Comparison of ENCODE assay signal across 33 cellular contexts in the genomic region with DNA sequence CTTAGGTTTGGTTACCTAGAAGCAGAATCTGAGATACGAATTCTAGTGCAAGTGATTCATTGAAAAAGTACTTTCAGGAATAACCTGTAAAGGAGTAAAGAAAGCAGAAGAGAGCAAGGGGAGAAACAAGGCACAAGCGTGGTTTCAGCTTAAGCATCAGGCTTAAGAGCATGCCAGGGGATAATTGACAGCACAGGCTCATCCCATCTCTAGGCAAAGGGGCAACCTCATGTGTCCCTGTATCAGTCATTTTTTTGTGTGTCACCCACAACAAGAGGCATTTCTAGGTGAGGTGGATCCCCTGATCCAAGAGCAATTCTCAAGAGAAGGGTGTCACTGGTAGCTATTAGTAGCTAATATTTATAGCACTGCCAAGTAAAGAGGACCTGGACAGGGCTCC. TPM values are rescaled to one million over a fixed set of nuclear protein-coding genes. Genes with fewer than 3 reads are reported as not detected.
"Had no signal": no experiment of that assay in that cellular context is flagged by ENCODE, and none has a peak within 500 bp of the region (broad histone marks: within the 10 kb centered on the region; RNA-seq: fewer than 3 reads in every experiment).

No MANE protein-coding gene starts in this region.

- H3K27ac Mint-ChIP-seq: stimulated activated effector memory CD8-positive, alpha-beta T cell treated with anti-CD3 and anti-CD28 coated beads, Interleukin-12 subunit alpha, Interleukin-12 subunit beta, amount 100 ng/mL, for 72 hours; stimulated activated memory B cell treated with anti-CD40 and anti-IgM and Interleukin-4, amounts not matched to agents 10 μg/mL and 1 μg/mL and 100 μg/mL, for 72 hours; stimulated activated naive B cell treated with anti-CD40 and anti-IgM and Interleukin-4, amounts not matched to agents 10 μg/mL and 1 μg/mL and 100 μg/mL, for 72 hours; stimulated activated naive CD8-positive, alpha-beta T cell treated with anti-CD3 and anti-CD28 coated beads, Interleukin-15, amount 100 ng/mL, for 72 hours; stimulated activated naive CD8-positive, alpha-beta T cell treated with anti-CD3 and anti-CD28 coated beads, Interleukin-15, Interleukin-2, amounts not matched to agents 100 ng/mL and 50 ng/mL, for 24 hours; type B pancreatic cell had no signal

- H3K9me3 ChIP-seq: stomach, suprapubic skin, testis, thoracic aorta, thyroid gland, tibial artery, tibial nerve, transverse colon, upper lobe of left lung, upper lobe of right lung, uterus, vagina had no signal

- ATAC-seq: stimulated activated effector memory CD8-positive, alpha-beta T cell treated with anti-CD3 and anti-CD28 coated beads, Interleukin-12 subunit alpha, Interleukin-12 subunit beta, amount 100 ng/mL, for 72 hours; stimulated activated memory B cell treated with anti-CD40 and anti-IgM and Interleukin-4, amounts not matched to agents 10 μg/mL and 1 μg/mL and 100 μg/mL, for 72 hours; stimulated activated naive B cell treated with anti-CD40 and anti-IgM and Interleukin-4, amounts not matched to agents 10 μg/mL and 1 μg/mL and 100 μg/mL, for 72 hours; stimulated activated naive CD8-positive, alpha-beta T cell treated with anti-CD3 and anti-CD28 coated beads, Interleukin-15, amount 100 ng/mL, for 72 hours; stimulated activated naive CD8-positive, alpha-beta T cell treated with anti-CD3 and anti-CD28 coated beads, Interleukin-15, Interleukin-2, amounts not matched to agents 100 U/mL and 50 U/mL, for 24 hours; upper lobe of right lung had no signal

- H3K36me3 Mint-ChIP-seq: stimulated activated effector memory CD8-positive, alpha-beta T cell treated with anti-CD3 and anti-CD28 coated beads, Interleukin-12 subunit alpha, Interleukin-12 subunit beta, amount 100 ng/mL, for 72 hours; stimulated activated memory B cell treated with anti-CD40 and anti-IgM and Interleukin-4, amounts not matched to agents 10 μg/mL and 1 μg/mL and 100 μg/mL, for 72 hours; stimulated activated naive B cell treated with anti-CD40 and anti-IgM and Interleukin-4, amounts not matched to agents 10 μg/mL and 1 μg/mL and 100 μg/mL, for 72 hours; type B pancreatic cell had no signal

- H3K27me3 ChIP-seq: stomach, suprapubic skin, testis, thyroid gland, tibial artery, tibial nerve, transverse colon, upper lobe of left lung, upper lobe of right lung, uterus, vagina had no signal

- H3K4me1 Mint-ChIP-seq: stimulated activated effector memory CD8-positive, alpha-beta T cell treated with anti-CD3 and anti-CD28 coated beads, Interleukin-12 subunit alpha, Interleukin-12 subunit beta, amount 100 ng/mL, for 72 hours; stimulated activated memory B cell treated with anti-CD40 and anti-IgM and Interleukin-4, amounts not matched to agents 10 μg/mL and 1 μg/mL and 100 μg/mL, for 72 hours; stimulated activated naive B cell treated with anti-CD40 and anti-IgM and Interleukin-4, amounts not matched to agents 10 μg/mL and 1 μg/mL and 100 μg/mL, for 72 hours had no signal

- H3K4me3 Mint-ChIP-seq: stimulated activated effector memory CD8-positive, alpha-beta T cell treated with anti-CD3 and anti-CD28 coated beads, Interleukin-12 subunit alpha, Interleukin-12 subunit beta, amount 100 ng/mL, for 72 hours; stimulated activated memory B cell treated with anti-CD40 and anti-IgM and Interleukin-4, amounts not matched to agents 10 μg/mL and 1 μg/mL and 100 μg/mL, for 72 hours; stimulated activated naive B cell treated with anti-CD40 and anti-IgM and Interleukin-4, amounts not matched to agents 10 μg/mL and 1 μg/mL and 100 μg/mL, for 72 hours; stimulated activated naive CD8-positive, alpha-beta T cell treated with anti-CD3 and anti-CD28 coated beads, Interleukin-15, amount 100 ng/mL, for 72 hours; stimulated activated naive CD8-positive, alpha-beta T cell treated with anti-CD3 and anti-CD28 coated beads, Interleukin-15, Interleukin-2, amounts not matched to agents 100 ng/mL and 50 ng/mL, for 24 hours; type B pancreatic cell had no signal

- DNase-seq: stimulated activated CD4-positive, alpha-beta T cell treated with anti-CD3 and anti-CD28 coated beads, Interleukin-2, amount 100 ng/mL, for 48 hours; stimulated activated CD4-positive, alpha-beta T cell treated with anti-CD3 and anti-CD28 coated beads, Interleukin-4, amount 100 ng/mL, for 1 hour; stimulated activated CD4-positive, alpha-beta T cell treated with anti-CD3 and anti-CD28 coated beads, Interleukin-4, amount 100 ng/mL, for 24 hours; stimulated activated CD4-positive, alpha-beta T cell treated with anti-CD3 and anti-CD28 coated beads, Interleukin-4, amount 100 ng/mL, for 4 hours; stimulated activated CD8-positive, alpha-beta memory T cell treated with anti-CD3 and anti-CD28 coated beads, Interleukin-4, amount 100 ng/mL, for 48 hours; stimulated activated naive B cell treated with anti-CD40 and anti-IgM and Interleukin-4, amounts not matched to agents 10 μg/mL and 1 μg/mL and 100 μg/mL, for 72 hours; stimulated activated naive CD4-positive, alpha-beta T cell; stimulated activated naive CD4-positive, alpha-beta T cell treated with Interleukin-2 at 50 U/mL for 16 hours; stimulated activated naive CD8-positive, alpha-beta T cell treated with anti-CD3 and anti-CD28 coated beads, Interleukin-15, amount 100 ng/mL, for 72 hours; stimulated activated naive CD8-positive, alpha-beta T cell treated with anti-CD3 and anti-CD28 coated beads, Interleukin-15, Interleukin-2, amounts not matched to agents 100 U/mL and 50 U/mL, for 24 hours; stomach; substantia nigra; testis; thyroid gland; tibial artery; transverse colon; trophoblast cell; upper lobe of left lung; upper lobe of right lung; uterus had no signal

- H3K9me3 Mint-ChIP-seq: stimulated activated effector memory CD8-positive, alpha-beta T cell treated with anti-CD3 and anti-CD28 coated beads, Interleukin-12 subunit alpha, Interleukin-12 subunit beta, amount 100 ng/mL, for 72 hours; stimulated activated memory B cell treated with anti-CD40 and anti-IgM and Interleukin-4, amounts not matched to agents 10 μg/mL and 1 μg/mL and 100 μg/mL, for 72 hours; stimulated activated naive B cell treated with anti-CD40 and anti-IgM and Interleukin-4, amounts not matched to agents 10 μg/mL and 1 μg/mL and 100 μg/mL, for 72 hours; stimulated activated naive CD8-positive, alpha-beta T cell treated with anti-CD3 and anti-CD28 coated beads, Interleukin-15, amount 100 ng/mL, for 72 hours; stimulated activated naive CD8-positive, alpha-beta T cell treated with anti-CD3 and anti-CD28 coated beads, Interleukin-15, Interleukin-2, amounts not matched to agents 100 ng/mL and 50 ng/mL, for 24 hours; type B pancreatic cell had no signal

- H3K4me3 ChIP-seq: stomach, suprapubic skin, testis, thoracic aorta, thyroid gland, tibial artery, tibial nerve, transverse colon, upper lobe of left lung, upper lobe of right lung, uterus, vagina had no signal

- H3K4me1 ChIP-seq: suprapubic skin, testis, tibial artery, tibial nerve, transverse colon, upper lobe of right lung, uterus, vagina had no signal

- H3K36me3 ChIP-seq: stomach, suprapubic skin, thoracic aorta, thyroid gland, tibial artery, tibial nerve, transverse colon, upper lobe of left lung, upper lobe of right lung, uterus, vagina had no signal

- H3K27ac ChIP-seq: stomach, suprapubic skin, testis, thoracic aorta, thyroid gland, tibial artery, tibial nerve, transverse colon, upper lobe of left lung, upper lobe of right lung, uterus, vagina had no signal

RNA-seq across cellular contexts. Expression of a gene that starts 8.0 kb away (rescaled TPM):
- total RNA-seq: stomach, subcutaneous adipose tissue, suprapubic skin, thyroid gland, tibial nerve, transverse colon, upper lobe of left lung, upper lobe of right lung, vagina had no signal
- polyA plus RNA-seq: stomach, urinary bladder had no signal

RNA-seq across cellular contexts. Expression of a gene that starts 17.3 kb away (rescaled TPM):
- total RNA-seq: stomach, subcutaneous adipose tissue, suprapubic skin, temporal lobe, testis, thoracic aorta, thyroid gland, tibial nerve, transverse colon, upper lobe of left lung, upper lobe of right lung, ureter, urinary bladder, uterus, vagina had no signal
- polyA plus RNA-seq: stomach, thymus, urinary bladder had no signal

RNA-seq across cellular contexts. Expression of a gene that starts 24.5 kb away (rescaled TPM):
- total RNA-seq: stomach, subcutaneous adipose tissue, suprapubic skin, temporal lobe, testis, thoracic aorta, thyroid gland, tibial nerve, transverse colon, upper lobe of left lung, upper lobe of right lung, ureter, urinary bladder, uterus, vagina had no signal
- polyA plus RNA-seq: stomach, urinary bladder had no signal
